ENCODE assay signal across 8 cellular contexts in the genomic region with DNA sequence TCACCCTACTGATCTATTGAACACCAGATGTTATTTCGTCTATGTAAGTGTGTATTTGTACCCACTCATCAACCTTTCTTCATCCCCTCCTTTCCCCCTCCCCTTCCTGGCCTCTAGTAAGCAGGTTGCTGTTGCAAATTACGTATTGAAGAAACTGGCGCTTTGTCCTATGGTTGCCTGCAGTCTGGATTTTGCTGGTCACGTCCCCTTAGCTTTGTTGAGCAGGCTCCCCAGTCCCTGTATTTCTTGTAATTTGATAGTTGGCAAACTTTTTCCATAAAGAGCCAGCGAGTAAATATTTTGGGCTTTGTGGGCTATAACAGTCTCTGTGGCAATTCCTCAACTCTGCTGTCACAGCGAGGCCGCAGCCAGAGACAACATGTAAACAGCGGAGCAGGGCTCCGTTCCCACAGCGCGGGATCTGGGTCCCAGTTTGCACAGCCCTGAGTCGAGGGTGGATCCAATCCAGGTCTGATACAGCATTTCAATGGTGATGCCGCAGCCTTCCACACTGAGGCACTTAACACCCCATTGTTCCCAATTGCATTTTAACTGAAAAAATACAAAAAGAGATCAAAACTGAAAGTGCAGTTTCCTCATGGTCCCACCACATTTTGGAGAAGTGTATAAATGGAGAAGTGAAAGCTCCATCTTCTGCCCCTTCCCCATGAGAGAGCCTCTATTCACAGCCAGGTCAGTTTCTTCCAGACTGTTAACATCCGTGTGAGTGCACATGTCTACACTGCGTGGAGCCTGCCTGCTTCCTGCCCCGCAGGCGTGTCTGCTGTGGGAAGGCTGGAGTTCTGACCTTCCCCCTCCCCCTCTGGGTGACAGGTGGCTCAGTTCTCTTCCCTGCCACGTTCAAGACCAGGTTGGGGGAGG.
A peak's percentile ranks its signal among the peaks of the same experiment; 100 is the strongest.
DNase-seq lines count a peak whose midpoint lies in the region; ATAC-seq, FAIRE-seq and TF ChIP-seq lines count a peak whose summit lies in the region.

No MANE protein-coding gene starts in this region.

- H2AFZ ChIP-seq in osteoblast (ENCODE audit: low read length) = peak overlapping the region; percentile 68

- TF ChIP-seq POLR2A in A549 (IDR thresholded peaks at IDR 0.05; ENCODE audit: low read length) (no peak), GM12891 (IDR thresholded peaks at IDR 0.05; ENCODE audit: low read depth, low read length) (no peak)

- H3K79me2 ChIP-seq in osteoblast (ENCODE audit: insufficient read depth, low read length) = no peaks in the 10 kb centered on the region

- no peaks in the 10 kb centered on the region for H3K36me3 ChIP-seq in osteoblast (ENCODE audit: insufficient read depth, low read length)

- peaks cover 37% of the 10 kb centered on the region for H3K27me3 ChIP-seq in osteoblast (ENCODE audit: insufficient read depth, low read length)

- H3K4me3 ChIP-seq in A549 (peak overlapping the region; percentile 16; the same call in 1 of the 3 replicates), fibroblast of pulmonary artery (replicated peaks; ENCODE audit: low read depth, low read length) (no peak overlapping the region), osteoblast (ENCODE audit: insufficient read depth, low read length) (peak overlapping the region; percentile 58)

- CTCF ChIA-PET in A549 (lab: Yijun Ruan, JAX) = interaction anchor here (0.6 to 18.0 kb wide), 44 partner anchors 10 to 274 kb away, joined by 3 to 255 read pairs (median 5); partner anchors contain the start of gene RPS6KA4

- H3K9me3 ChIP-seq in A549 (no peaks in the 10 kb centered on the region), osteoblast (ENCODE audit: low read depth, low read length) (no peaks in the 10 kb centered on the region)

- H3K4me2 ChIP-seq in A549 (peak overlapping the region; percentile 96), osteoblast (ENCODE audit: insufficient read depth, low read length) (peak overlapping the region; percentile 75)

- POLR2A ChIA-PET in A549 (lab: Yijun Ruan, JAX) = interaction anchor here (0.6 kb wide), 1 partner anchor 14 kb away, joined by 3 read pairs; no protein-coding TSS in a partner anchor

- H3K27ac ChIP-seq in A549 = peak overlapping the region in 1 of 2 experiments; percentile 50; a peak in 3 of 6 replicates
- H3K27ac ChIP-seq in osteoblast (ENCODE audit: low read depth, low read length) = no peak overlapping the region

- ATAC-seq in A549 = no peak
- ATAC-seq in GM18519 (IDR thresholded peaks at IDR 0.05; ENCODE audit: low FRiP score, unreplicated experiment) = no peak

- no peaks in the 10 kb centered on the region for H4K20me1 ChIP-seq in osteoblast (ENCODE audit: insufficient read depth, low read length)

- FAIRE-seq in A549 (lab: Jason Lieb, UNC) (no peak), GM12891 (lab: Jason Lieb, UNC) (peak; percentile 60)

- DNase-seq in A549 (ENCODE audit: low read depth in 1 of 2, low spot score in 1 of 2) (no peak), GM12891 (ENCODE audit: insufficient read length, low spot score) (peak; percentile 43), OCI-M2 (lab: John Stamatoyannopoulos, UW; ENCODE audit: unreplicated experiment) (peak; percentile 3), fibroblast of pulmonary artery (ENCODE audit: low read depth) (peak; percentile 7), osteoblast (ENCODE audit: insufficient read length, low spot score, missing footprints) (peak; percentile 89), HuH-7.5 (ENCODE audit: low spot score) (no peak)
- DNase-seq in stimulated activated CD4-positive, alpha-beta T cell treated with anti-CD3 and anti-CD28 coated beads, Interleukin-2, amount 100 ng/mL, for 24 hours = no peak

- 48% methylated on average over 18 of the region's 18 CpGs for WGBS in A549 (ENCODE audit: missing lambda C conversion rate)

- H3K4me1 ChIP-seq in A549 (peaks cover 10% of the 10 kb centered on the region; the same call in 2 of the 3 replicates), osteoblast (ENCODE audit: insufficient read depth, low read length) (peaks cover 19% of the 10 kb centered on the region)

- no peak for TF ChIP-seq EP300 in A549 (IDR thresholded peaks at IDR 0.05)

- TF ChIP-seq RAD21 in A549 (conservative IDR thresholded peaks at IDR 0.05 in 1 of 2, IDR thresholded peaks at IDR 0.05 in 1 of 2) = no peak

- TF ChIP-seq CTCF in A549 (IDR thresholded peaks at IDR 0.05) = no peak
- TF ChIP-seq CTCF in fibroblast of pulmonary artery (IDR thresholded peaks at IDR 0.05; ENCODE audit: low read length, missing control alignments) = no peak
- no peak for TF ChIP-seq CTCF in osteoblast (IDR thresholded peaks at IDR 0.05; ENCODE audit: extremely low read depth, low read depth, low read length)

TF ChIP-seq in A549, 52 proteins besides CTCF, POLR2A, EP300 and RAD21 (continues in another document):
- TF ChIP-seq ZC3H11A (IDR thresholded peaks at IDR 0.05) (no peak), HEYL (CRISPR knock-in tag; IDR thresholded peaks at IDR 0.05) (no peak), HOXB5 (CRISPR knock-in tag; IDR thresholded peaks at IDR 0.05) (no peak), ZFP36 (IDR thresholded peaks at IDR 0.05; ENCODE audit: borderline replicate concordance, partially characterized antibody) (no peak), ZNF302 (CRISPR knock-in tag; IDR thresholded peaks at IDR 0.05) (no peak), JUNB (IDR thresholded peaks at IDR 0.05) (no peak), POLR2AphosphoS2 (conservative IDR thresholded peaks at IDR 0.05; ENCODE audit: low read length) (no peak)
- TF ChIP-seq, protein P1, sequence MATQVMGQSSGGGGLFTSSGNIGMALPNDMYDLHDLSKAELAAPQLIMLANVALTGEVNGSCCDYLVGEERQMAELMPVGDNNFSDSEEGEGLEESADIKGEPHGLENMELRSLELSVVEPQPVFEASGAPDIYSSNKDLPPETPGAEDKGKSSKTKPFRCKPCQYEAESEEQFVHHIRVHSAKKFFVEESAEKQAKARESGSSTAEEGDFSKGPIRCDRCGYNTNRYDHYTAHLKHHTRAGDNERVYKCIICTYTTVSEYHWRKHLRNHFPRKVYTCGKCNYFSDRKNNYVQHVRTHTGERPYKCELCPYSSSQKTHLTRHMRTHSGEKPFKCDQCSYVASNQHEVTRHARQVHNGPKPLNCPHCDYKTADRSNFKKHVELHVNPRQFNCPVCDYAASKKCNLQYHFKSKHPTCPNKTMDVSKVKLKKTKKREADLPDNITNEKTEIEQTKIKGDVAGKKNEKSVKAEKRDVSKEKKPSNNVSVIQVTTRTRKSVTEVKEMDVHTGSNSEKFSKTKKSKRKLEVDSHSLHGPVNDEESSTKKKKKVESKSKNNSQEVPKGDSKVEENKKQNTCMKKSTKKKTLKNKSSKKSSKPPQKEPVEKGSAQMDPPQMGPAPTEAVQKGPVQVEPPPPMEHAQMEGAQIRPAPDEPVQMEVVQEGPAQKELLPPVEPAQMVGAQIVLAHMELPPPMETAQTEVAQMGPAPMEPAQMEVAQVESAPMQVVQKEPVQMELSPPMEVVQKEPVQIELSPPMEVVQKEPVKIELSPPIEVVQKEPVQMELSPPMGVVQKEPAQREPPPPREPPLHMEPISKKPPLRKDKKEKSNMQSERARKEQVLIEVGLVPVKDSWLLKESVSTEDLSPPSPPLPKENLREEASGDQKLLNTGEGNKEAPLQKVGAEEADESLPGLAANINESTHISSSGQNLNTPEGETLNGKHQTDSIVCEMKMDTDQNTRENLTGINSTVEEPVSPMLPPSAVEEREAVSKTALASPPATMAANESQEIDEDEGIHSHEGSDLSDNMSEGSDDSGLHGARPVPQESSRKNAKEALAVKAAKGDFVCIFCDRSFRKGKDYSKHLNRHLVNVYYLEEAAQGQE (IDR thresholded peaks at IDR 0.05) = no peak

TF ChIP-seq in GM12891, 5 proteins besides CTCF, POLR2A, EP300 and RAD21:
- TF ChIP-seq TAF1 (IDR thresholded peaks at IDR 0.05; ENCODE audit: low read depth, low read length) (no peak), SPI1 (IDR thresholded peaks at IDR 0.05; ENCODE audit: low read depth, low read length) (peak; percentile 97)

Comparison
In these comparisons a context has a peak if more than half of its experiments do, and no peak if none do; other contexts are left out.
1. DNase-seq: peak in GM12891 (single experiment), OCI-M2 (single experiment), fibroblast of pulmonary artery (single experiment) and osteoblast (single experiment); none in A549 (0 of 2), stimulated activated CD4-positive, alpha-beta T cell treated with anti-CD3 and anti-CD28 coated beads, Interleukin-2, amount 100 ng/mL, for 24 hours (0 of 2) and HuH-7.5 (single experiment).